In genomic region chr4:111788046-111788642, GRCh38 we compare ENCODE assay signal across 21 cellular contexts.
DNase-seq lines count a peak whose midpoint lies in the region; ATAC-seq and TF ChIP-seq lines count a peak whose summit lies in the region.
"Had no signal": no experiment of that assay in that cellular context is flagged by ENCODE, and none has a peak within 500 bp of the region (broad histone marks: within the 10 kb centered on the region; RNA-seq: fewer than 3 reads in every experiment).

No MANE protein-coding gene starts in this region.

- no peaks in the 10 kb centered on the region for H3K36me3 ChIP-seq in brain microvascular endothelial cell (replicated peaks)
- H3K36me3 ChIP-seq: breast epithelium, spleen had no signal

- H3K27me3 Mint-ChIP-seq in osteocyte (ENCODE audit: unreplicated experiment), result peaks cover 6% of the 10 kb centered on the region
- peaks cover 3% of the 10 kb centered on the region for H3K27me3 Mint-ChIP-seq in activated naive CD4-positive, alpha-beta T cell treated with anti-CD3 and anti-CD28 coated beads, Interleukin-2, amount 10 ng/mL, durations not matched to agents 7 days and 5 days
- peaks cover 4% of the 10 kb centered on the region for H3K27me3 Mint-ChIP-seq in activated T-helper 17 cell treated with anti-CD3 and anti-CD28 coated beads, Interleukin-2, amount 50 U/mL, for 72 hours
- H3K27me3 Mint-ChIP-seq: activated naive CD4-positive, alpha-beta T cell treated with anti-CD3 and anti-CD28 coated beads, Interleukin-2, amount 50 U/mL, for 24 hours had no signal

- no peaks in the 10 kb centered on the region for H3K27me3 ChIP-seq in brain microvascular endothelial cell (replicated peaks)
- H3K27me3 ChIP-seq: testis had no signal

- no peak overlapping the region for H3K4me3 Mint-ChIP-seq in osteocyte (ENCODE audit: unreplicated experiment)
- no peak overlapping the region for H3K4me3 Mint-ChIP-seq in activated naive CD4-positive, alpha-beta T cell treated with anti-CD3 and anti-CD28 coated beads, Interleukin-2, amount 10 ng/mL, durations not matched to agents 7 days and 5 days
- H3K4me3 Mint-ChIP-seq in activated T-helper 17 cell treated with anti-CD3 and anti-CD28 coated beads, Interleukin-2, amount 50 U/mL, for 72 hours, result no peak overlapping the region
- H3K4me3 Mint-ChIP-seq: activated naive CD4-positive, alpha-beta T cell treated with anti-CD3 and anti-CD28 coated beads, Interleukin-2, amount 50 U/mL, for 24 hours; T-cell had no signal

- peak overlapping the region; percentile 22 for H3K4me3 ChIP-seq in brain microvascular endothelial cell (ENCODE audit: low read depth, low read length)
- H3K4me3 ChIP-seq in skeletal muscle cell (ENCODE audit: low read depth, low read length), result peak overlapping the region; percentile 12
- H3K4me3 ChIP-seq: breast epithelium, mucosa of descending colon, spleen had no signal

- DNase-seq in NCI-H510A (lab: John Stamatoyannopoulos, UW) (peak; percentile 8), brain microvascular endothelial cell (no peak), iris pigment epithelial cell (ENCODE audit: low read depth) (peak; percentile 3), skeletal muscle cell (ENCODE audit: low read depth) (no peak), osteocyte (ENCODE audit: extremely low spot score, unreplicated experiment) (no peak)
- no peak for DNase-seq in activated naive CD4-positive, alpha-beta T cell treated with anti-CD3 and anti-CD28 coated beads, Interleukin-2, amount 10 ng/mL, durations not matched to agents 7 days and 5 days
- DNase-seq: activated CD4-positive, alpha-beta T cell treated with anti-CD3 and anti-CD28 coated beads, Interleukin-2, amount 50 U/mL, for 48 hours; activated T-cell treated with anti-CD3 and anti-CD28 coated beads, Interleukin-2, amount 50 U/mL, for 1 hour; Caco-2; dermis blood vessel endothelial cell; left cardiac atrium; mucosa of descending colon; MV-4-11; NCI-H2029; spleen; T-cell; testis had no signal

- no peak overlapping the region for H3K27ac ChIP-seq in brain microvascular endothelial cell
- H3K27ac ChIP-seq: breast epithelium, spleen, testis had no signal

- no peaks in the 10 kb centered on the region for H3K36me3 Mint-ChIP-seq in osteocyte (ENCODE audit: unreplicated experiment)
- H3K36me3 Mint-ChIP-seq in activated naive CD4-positive, alpha-beta T cell treated with anti-CD3 and anti-CD28 coated beads, Interleukin-2, amount 10 ng/mL, durations not matched to agents 7 days and 5 days, result no peaks in the 10 kb centered on the region
- H3K36me3 Mint-ChIP-seq in activated T-helper 17 cell treated with anti-CD3 and anti-CD28 coated beads, Interleukin-2, amount 50 U/mL, for 72 hours (ENCODE audit: low read depth), result no peaks in the 10 kb centered on the region
- H3K36me3 Mint-ChIP-seq: activated naive CD4-positive, alpha-beta T cell treated with anti-CD3 and anti-CD28 coated beads, Interleukin-2, amount 50 U/mL, for 24 hours; T-cell had no signal

- TF ChIP-seq CTCF in brain microvascular endothelial cell (IDR thresholded peaks at IDR 0.05; ENCODE audit: low read depth, low read length, missing control alignments) (no peak), osteocyte (IDR thresholded peaks at IDR 0.05) (no peak)

- CTCF ChIA-PET in activated naive CD4-positive, alpha-beta T cell treated with anti-CD3 and anti-CD28 coated beads, Interleukin-2, amount 10 ng/mL, durations not matched to agents 7 days and 5 days (lab: Charles Lee), result no interaction called here

- no peak for ATAC-seq in activated T-helper 17 cell treated with anti-CD3 and anti-CD28 coated beads, Interleukin-2, amount 50 U/mL, for 72 hours (replicated peaks)
- ATAC-seq: esophagus mucosa, left cardiac atrium, mucosa of descending colon, T-cell had no signal

- no peak overlapping the region for H3K27ac Mint-ChIP-seq in osteocyte (ENCODE audit: unreplicated experiment)
- H3K27ac Mint-ChIP-seq in activated naive CD4-positive, alpha-beta T cell treated with anti-CD3 and anti-CD28 coated beads, Interleukin-2, amount 10 ng/mL, durations not matched to agents 7 days and 5 days, result no peak overlapping the region
- H3K27ac Mint-ChIP-seq in activated T-helper 17 cell treated with anti-CD3 and anti-CD28 coated beads, Interleukin-2, amount 50 U/mL, for 72 hours, result no peak overlapping the region
- H3K27ac Mint-ChIP-seq: activated naive CD4-positive, alpha-beta T cell treated with anti-CD3 and anti-CD28 coated beads, Interleukin-2, amount 50 U/mL, for 24 hours; T-cell had no signal

- H3K4me1 Mint-ChIP-seq in osteocyte (ENCODE audit: unreplicated experiment), result no peaks in the 10 kb centered on the region
- no peaks in the 10 kb centered on the region for H3K4me1 Mint-ChIP-seq in activated naive CD4-positive, alpha-beta T cell treated with anti-CD3 and anti-CD28 coated beads, Interleukin-2, amount 10 ng/mL, durations not matched to agents 7 days and 5 days
- H3K4me1 Mint-ChIP-seq in activated T-helper 17 cell treated with anti-CD3 and anti-CD28 coated beads, Interleukin-2, amount 50 U/mL, for 72 hours, result no peaks in the 10 kb centered on the region
- H3K4me1 Mint-ChIP-seq: activated naive CD4-positive, alpha-beta T cell treated with anti-CD3 and anti-CD28 coated beads, Interleukin-2, amount 50 U/mL, for 24 hours; T-cell had no signal

- in situ Hi-C loops in brain microvascular endothelial cell (cut with HindIII; ENCODE audit: low pct_ligation_motif_present, low sequenced_read_pairs), result no loop called here

- no peaks in the 10 kb centered on the region for H3K9me3 Mint-ChIP-seq in osteocyte (ENCODE audit: unreplicated experiment)
- H3K9me3 Mint-ChIP-seq in activated naive CD4-positive, alpha-beta T cell treated with anti-CD3 and anti-CD28 coated beads, Interleukin-2, amount 10 ng/mL, durations not matched to agents 7 days and 5 days, result no peaks in the 10 kb centered on the region
- no peaks in the 10 kb centered on the region for H3K9me3 Mint-ChIP-seq in activated T-helper 17 cell treated with anti-CD3 and anti-CD28 coated beads, Interleukin-2, amount 50 U/mL, for 72 hours

Comparison
In these comparisons a context has a peak if more than half of its experiments do, and no peak if none do; other contexts are left out.
1. DNase-seq: peak in NCI-H510A (single experiment) and iris pigment epithelial cell (single experiment); none in brain microvascular endothelial cell (single experiment), skeletal muscle cell (single experiment), osteocyte (single experiment) and activated naive CD4-positive, alpha-beta T cell treated with anti-CD3 and anti-CD28 coated beads, Interleukin-2, amount 10 ng/mL, durations not matched to agents 7 days and 5 days (single experiment).